In the genomic region with DNA sequence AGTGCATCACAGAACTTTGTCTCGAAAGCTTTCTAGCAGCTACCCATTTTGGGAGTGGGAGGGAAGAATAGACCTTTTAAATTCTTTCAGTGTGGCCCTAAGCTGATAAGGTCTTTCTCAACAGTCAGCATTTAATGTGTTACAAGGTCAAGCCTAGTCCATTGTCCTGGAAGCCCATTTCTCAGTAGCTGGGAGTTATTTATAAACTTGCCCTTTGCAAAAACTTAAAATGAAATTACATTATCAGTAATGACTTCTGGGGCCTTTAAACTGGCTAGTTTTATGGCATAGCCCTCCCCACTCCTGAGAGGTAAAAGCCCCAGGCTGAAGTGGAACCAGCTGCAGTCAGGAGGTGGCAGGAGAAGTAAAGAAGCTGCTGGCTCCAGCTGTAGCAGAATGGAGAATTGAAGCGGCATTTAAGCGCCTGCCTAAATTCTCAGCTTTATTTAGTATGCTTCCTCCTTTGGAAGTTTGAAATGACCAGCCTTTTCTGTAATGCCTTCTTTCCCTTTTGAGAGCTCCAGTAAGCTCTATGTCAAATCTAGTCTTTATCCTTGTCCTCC, we compare ENCODE assay signal across 8 cellular contexts. TPM values are rescaled to one million over a fixed set of nuclear protein-coding genes. Genes with fewer than 3 reads are reported as not detected.
A peak's percentile ranks its signal among the peaks of the same experiment; 100 is the strongest.
DNase-seq lines count a peak whose midpoint lies in the region; ATAC-seq and TF ChIP-seq lines count a peak whose summit lies in the region.
"Had no signal": no experiment of that assay in that cellular context is flagged by ENCODE, and none has a peak within 500 bp of the region (broad histone marks: within the 10 kb centered on the region; RNA-seq: fewer than 3 reads in every experiment).

No MANE protein-coding gene starts in this region.

- H4K91ac ChIP-seq in IMR-90 (ENCODE audit: insufficient read depth, low read depth, low read length) = no peak overlapping the region
- no peak overlapping the region for H4K91ac ChIP-seq in neuronal stem cell (ENCODE audit: low read depth, low read length, poor library complexity)

- H3K9me3 ChIP-seq in IMR-90 (ENCODE audit: control insufficient read depth, insufficient read depth, low read length) = no peaks in the 10 kb centered on the region
- no peaks in the 10 kb centered on the region for H3K9me3 ChIP-seq in body of pancreas
- H3K9me3 ChIP-seq in neuronal stem cell (replicated peaks in 1 of 2; ENCODE audit: control insufficient read depth in 2 of 2, insufficient read depth in 1 of 2, low read depth in 1 of 2, low read length in 2 of 2) = no peaks in the 10 kb centered on the region

- POLR2A ChIA-PET in IMR-90 (lab: Charles Lee; ENCODE audit: unreplicated experiment) = interaction anchor here (1.7 kb wide), 1 partner anchor 12 kb away, joined by 7 read pairs; a partner anchor contains a TSS

- peak overlapping the region; percentile 13; the same call in 1 of the 2 replicates for H3K23ac ChIP-seq in IMR-90 (ENCODE audit: low read depth, low read length)
- H3K23ac ChIP-seq in neuronal stem cell (ENCODE audit: low read depth, low read length, poor library complexity) = no peak overlapping the region

- H3K27ac ChIP-seq in IMR-90 (ENCODE audit: insufficient read depth, low read length) (no peak overlapping the region), body of pancreas (peak overlapping the region in 3 of 4 donors; percentile 42 to 58 (median 46)), neuronal stem cell (replicated peaks; ENCODE audit: low read length) (no peak overlapping the region)

- peak overlapping the region; percentile 3; the same call in 1 of the 2 replicates for H3K4ac ChIP-seq in IMR-90 (ENCODE audit: low read depth, low read length)
- no peak overlapping the region for H3K4ac ChIP-seq in neuronal stem cell (ENCODE audit: low read length)

- DNase-seq in IMR-90 (no peak), body of pancreas (peak in 2 of 4 donors; percentile 26 to 37), neuronal stem cell (ENCODE audit: low spot score) (no peak), T-helper 2 cell (no peak)
- DNase-seq: activated CD4-positive, alpha-beta memory T cell treated with anti-CD3 and anti-CD28 coated beads, Interleukin-2, amount 10 ng/mL, durations not matched to agents 7 days and 5 days had no signal

- peaks cover 66% of the 10 kb centered on the region for H3K4me1 Mint-ChIP-seq in nephron

- H3K36me3 ChIP-seq in IMR-90 (ENCODE audit: control insufficient read depth, insufficient read depth, low read length) (peaks cover 5% of the 10 kb centered on the region), body of pancreas (replicated peaks in 1 of 2; ENCODE audit: insufficient read depth in 1 of 2, low read depth in 2 of 2) (peaks cover 0 to 3% of the 10 kb centered on the region in 2 donors), neuronal stem cell (replicated peaks in 1 of 2; ENCODE audit: control insufficient read depth in 2 of 2, insufficient read depth in 2 of 2, low read length in 2 of 2) (peaks cover 0 to 32% of the 10 kb centered on the region in 2 donors)

- peak; percentile 28 for TF ChIP-seq RAD21 in IMR-90 (IDR thresholded peaks at IDR 0.05; ENCODE audit: low read length)

- no peak overlapping the region for H3K56ac ChIP-seq in IMR-90 (ENCODE audit: extremely low read depth, insufficient read depth, low read length)

- CTCF ChIA-PET in IMR-90 (lab: Yijun Ruan, JAX) = interaction anchor here (1.1 to 2.3 kb wide), 6 partner anchors 13 to 144 kb away, joined by 3 to 16 read pairs (median 4); a partner anchor contains a TSS

- no TSS peak for BruUV-seq in IMR-90 (replicated peaks; lab: Mats Ljungman, UMichigan)

- in situ Hi-C loops in IMR-90 (cut with MboI; ENCODE audit: low sequenced_read_pairs) = no loop called here

- H2BK120ac ChIP-seq in IMR-90 (ENCODE audit: low read depth, low read length) = no peak overlapping the region
- no peak overlapping the region for H2BK120ac ChIP-seq in neuronal stem cell (ENCODE audit: low read depth, low read length)

- TF ChIP-seq POLR2A in IMR-90 (IDR thresholded peaks at IDR 0.05; ENCODE audit: low read depth, low read length) = no peak
- no peak for TF ChIP-seq POLR2A in body of pancreas (IDR thresholded peaks at IDR 0.05)

- no peak overlapping the region for H2AK9ac ChIP-seq in IMR-90 (replicated peaks; ENCODE audit: low read depth, low read length, poor library complexity)

- H2AFZ ChIP-seq in IMR-90 (replicated peaks; ENCODE audit: low read length, poor library complexity) = no peak overlapping the region
- H2AFZ ChIP-seq in neuronal stem cell (ENCODE audit: low read length) = no peak overlapping the region

- H3K36me3 Mint-ChIP-seq in nephron (ENCODE audit: low read depth) = peaks cover 23% of the 10 kb centered on the region

- no CpG with 5 or more reads among the region's 3 CpGs for WGBS in IMR-90 (ENCODE audit: extremely low coverage in 2 of 2, insufficient read length in 1 of 2), 2 experiments
- 12 to 19% methylated on average over 3 of the region's 3 CpGs for WGBS in body of pancreas, 2 donors
- no CpG with 5 or more reads among the region's 3 CpGs for WGBS in neuronal stem cell (ENCODE audit: extremely low coverage in 2 of 2, insufficient read length in 2 of 2, insufficient replicate concordance in 1 of 2), 2 donors

- peaks cover 25% of the 10 kb centered on the region for H3K9me1 ChIP-seq in IMR-90 (ENCODE audit: insufficient read depth, low read length)

- H3K4me2 ChIP-seq in IMR-90 (ENCODE audit: low read depth, low read length) (peak overlapping the region; percentile 12; the same call in 1 of the 2 replicates), neuronal stem cell (ENCODE audit: insufficient read depth, low read length, poor library complexity, severe bottlenecking) (no peak overlapping the region)

- H2BK12ac ChIP-seq in neuronal stem cell (ENCODE audit: low read length) = no peak overlapping the region

- H4K8ac ChIP-seq in IMR-90 (ENCODE audit: low read depth in 2 of 2, low read length in 2 of 2) (peak overlapping the region in 1 of 2 experiments; percentile 13; a peak in 2 of 4 replicates), neuronal stem cell (ENCODE audit: low read depth, low read length) (no peak overlapping the region)

- intact Hi-C loops in IMR-90 (cut with micrococcal nuclease) (no loop called here), body of pancreas (cut with DNase I) (no loop called here)

- peaks cover 40 to 82% of the 10 kb centered on the region in 2 experiments for H3K79me1 ChIP-seq in IMR-90 (ENCODE audit: low read depth in 1 of 2, low read length in 2 of 2)
- H3K79me1 ChIP-seq in neuronal stem cell (ENCODE audit: low read depth, low read length) = no peaks in the 10 kb centered on the region

- ATAC-seq in IMR-90 (ENCODE audit: low read depth) = no peak
- peak; percentile 43 for ATAC-seq in body of pancreas
- no peak for ATAC-seq in HG03196 (IDR thresholded peaks at IDR 0.05; ENCODE audit: unreplicated experiment)

- TF ChIP-seq CTCF in IMR-90 (conservative IDR thresholded peaks at IDR 0.05; ENCODE audit: low read depth, low read length) (0 out of 2 replicates have a peak, but pooled peaks have one; percentile 22), body of pancreas (IDR thresholded peaks at IDR 0.05) (peak in 2 of 7 experiments; percentile 21 to 24), nephron (IDR thresholded peaks at IDR 0.05; ENCODE audit: unreplicated experiment in 3 of 3) (peak in 1 of 3 experiments; percentile 15)

- H3K4me3 ChIP-seq in IMR-90 (ENCODE audit: insufficient read depth, low read depth, low read length) = no peak overlapping the region
- no peak overlapping the region for H3K4me3 ChIP-seq in body of pancreas
- H3K4me3 ChIP-seq in neuronal stem cell (ENCODE audit: low read length in 2 of 2) = no peak overlapping the region

- H2BK15ac ChIP-seq in IMR-90 (ENCODE audit: low read depth, low read length) = no peak overlapping the region
- H2BK15ac ChIP-seq in neuronal stem cell (ENCODE audit: low read length) = no peak overlapping the region

- H3K27me3 ChIP-seq in IMR-90 (ENCODE audit: control insufficient read depth, insufficient read depth, low read length) = no peaks in the 10 kb centered on the region
- no peaks in the 10 kb centered on the region for H3K27me3 ChIP-seq in body of pancreas
- no peaks in the 10 kb centered on the region for H3K27me3 ChIP-seq in neuronal stem cell (ENCODE audit: control insufficient read depth in 3 of 3, insufficient read depth in 3 of 3, low read depth in 1 of 3, low read length in 3 of 3)

- H4K20me1 ChIP-seq in IMR-90 (ENCODE audit: insufficient read depth, low read length) = peaks cover 47% of the 10 kb centered on the region

- no peaks in the 10 kb centered on the region for H3K9me3 Mint-ChIP-seq in nephron
- H3K9me3 Mint-ChIP-seq: activated CD4-positive, alpha-beta memory T cell treated with anti-CD3 and anti-CD28 coated beads, Interleukin-2, amount 10 ng/mL, durations not matched to agents 7 days and 5 days had no signal

- dilution Hi-C loops in IMR-90 (cut with HindIII; ENCODE audit: low sequenced_read_pairs, unreplicated experiment) = no loop called here

- H2AK5ac ChIP-seq in IMR-90 (ENCODE audit: low read depth, low read length) (no peak overlapping the region), neuronal stem cell (ENCODE audit: low read depth, low read length) (no peak overlapping the region)

- H3K4me1 ChIP-seq in IMR-90 (ENCODE audit: control insufficient read depth, insufficient read depth, low read length) = peaks cover 40% of the 10 kb centered on the region
- H3K4me1 ChIP-seq in body of pancreas = peaks cover 77% of the 10 kb centered on the region
- H3K4me1 ChIP-seq in neuronal stem cell (ENCODE audit: control insufficient read depth in 2 of 2, insufficient read depth in 1 of 2, low read depth in 1 of 2, low read length in 2 of 2) = peaks cover 11 to 30% of the 10 kb centered on the region in 2 donors

- peak overlapping the region in 1 of 3 experiments; percentile 0 for H3K4me3 Mint-ChIP-seq in nephron
- H3K4me3 Mint-ChIP-seq: activated CD4-positive, alpha-beta memory T cell treated with anti-CD3 and anti-CD28 coated beads, Interleukin-2, amount 10 ng/mL, durations not matched to agents 7 days and 5 days had no signal

- H2BK20ac ChIP-seq in IMR-90 (ENCODE audit: low read depth, low read length) = no peak overlapping the region

- H4K5ac ChIP-seq in IMR-90 (ENCODE audit: low read depth, low read length) = no peak overlapping the region

- H3K18ac ChIP-seq in IMR-90 (ENCODE audit: low read depth, low read length) (no peak overlapping the region), neuronal stem cell (ENCODE audit: low read length) (no peak overlapping the region)

- H3K9ac ChIP-seq in IMR-90 (ENCODE audit: low read depth, low read length) = no peak overlapping the region; the same call in 1 of the 2 replicates
- H3K9ac ChIP-seq in neuronal stem cell (ENCODE audit: low read depth, low read length, poor library complexity) = no peak overlapping the region

- H3K27me3 Mint-ChIP-seq in nephron (ENCODE audit: low read depth) = no peaks in the 10 kb centered on the region
- H3K27me3 Mint-ChIP-seq: activated CD4-positive, alpha-beta memory T cell treated with anti-CD3 and anti-CD28 coated beads, Interleukin-2, amount 10 ng/mL, durations not matched to agents 7 days and 5 days had no signal

- H2BK5ac ChIP-seq in IMR-90 (ENCODE audit: low read depth, low read length, poor library complexity, severe bottlenecking) (peak overlapping the region; percentile 10), neuronal stem cell (ENCODE audit: low read length) (no peak overlapping the region)

- peak overlapping the region; percentile 91 to 93 (median 92) for H3K27ac Mint-ChIP-seq in nephron
- H3K27ac Mint-ChIP-seq: activated CD4-positive, alpha-beta memory T cell treated with anti-CD3 and anti-CD28 coated beads, Interleukin-2, amount 10 ng/mL, durations not matched to agents 7 days and 5 days had no signal

- H3K14ac ChIP-seq in IMR-90 (replicated peaks; ENCODE audit: low read depth, low read length) (0 out of 2 replicates have a peak overlapping the region, but pooled peaks have one; percentile 1), neuronal stem cell (ENCODE audit: low read length) (no peak overlapping the region)

RNA-seq across cellular contexts. Expression of a gene that starts 12.4 kb away (rescaled TPM):
- total RNA-seq in IMR-90 (2012; rRNA removed) (262 and 382 TPM in 2 replicates), body of pancreas (10 to 100 TPM; 34.3 to 71.3 TPM)
- polyA plus RNA-seq in IMR-90 (2012; rRNA removed) = 157 and 187 TPM in 2 replicates
- polyA plus RNA-seq in IMR-90 (2012; cell fraction: cytosol; rRNA removed) = 73.8 and 80.0 TPM in 2 replicates
- polyA plus RNA-seq in IMR-90 (2012; cell fraction: nucleus; rRNA removed; ENCODE audit: low replicate concordance) = 22.8 and 109 TPM in 2 replicates
- 188 TPM for polyA plus RNA-seq in neuronal stem cell (2013, experiment 1 of 2)
- polyA plus RNA-seq in neuronal stem cell (2013, experiment 2 of 2) = 183 TPM

RNA-seq across cellular contexts. Expression of a gene that starts 26.9 kb away (rescaled TPM):
- not detected in 2 replicates for total RNA-seq in IMR-90 (2012; rRNA removed)
- not detected in 2 replicates for polyA plus RNA-seq in IMR-90 (2012; rRNA removed)
- polyA plus RNA-seq in IMR-90 (2012; cell fraction: cytosol; rRNA removed) = 0.02 TPM in 1 of 2 replicates, not detected in the other
- 0.19 and 0.36 TPM in 2 replicates for polyA plus RNA-seq in IMR-90 (2012; cell fraction: nucleus; rRNA removed; ENCODE audit: low replicate concordance)
- not detected for total RNA-seq in body of pancreas
- 0.03 TPM for polyA plus RNA-seq in neuronal stem cell (2013, experiment 1 of 2)
- polyA plus RNA-seq in neuronal stem cell (2013, experiment 2 of 2) = 0.04 TPM
- total RNA-seq: H1 had no signal

RNA-seq across cellular contexts. Expression of a gene that starts 36.5 kb away (rescaled TPM):
- total RNA-seq in IMR-90 (2012; rRNA removed) (0.18 and 0.28 TPM in 2 replicates), body of pancreas (under 1 TPM in 1 of 2 donors, not detected in 1; 0.26 TPM)
- 0.17 and 0.32 TPM in 2 replicates for polyA plus RNA-seq in IMR-90 (2012; rRNA removed)
- polyA plus RNA-seq in IMR-90 (2012; cell fraction: cytosol; rRNA removed) = 0.39 and 0.62 TPM in 2 replicates
- polyA plus RNA-seq in IMR-90 (2012; cell fraction: nucleus; rRNA removed; ENCODE audit: low replicate concordance) = 0.17 and 0.46 TPM in 2 replicates
- 2.4 TPM for polyA plus RNA-seq in neuronal stem cell (2013, experiment 1 of 2)
- 2.5 TPM for polyA plus RNA-seq in neuronal stem cell (2013, experiment 2 of 2)

RNA-seq across cellular contexts. Expression of a gene that starts 47.2 kb away (rescaled TPM):
- total RNA-seq in IMR-90 (2012; rRNA removed) (0.28 and 0.36 TPM in 2 replicates), body of pancreas (1 to 10 TPM; 3.1 to 7.3 TPM)
- 2.5 and 2.9 TPM in 2 replicates for polyA plus RNA-seq in IMR-90 (2012; rRNA removed)
- polyA plus RNA-seq in IMR-90 (2012; cell fraction: cytosol; rRNA removed) = 3.1 and 5.4 TPM in 2 replicates
- 3.7 and 8.0 TPM in 2 replicates for polyA plus RNA-seq in IMR-90 (2012; cell fraction: nucleus; rRNA removed; ENCODE audit: low replicate concordance)
- 60.0 TPM for polyA plus RNA-seq in neuronal stem cell (2013, experiment 1 of 2)
- polyA plus RNA-seq in neuronal stem cell (2013, experiment 2 of 2) = 56.5 TPM

RNA-seq across cellular contexts. Expression of a gene that starts 56.8 kb away (rescaled TPM):
- 1,291 and 1,409 TPM in 2 replicates for total RNA-seq in IMR-90 (2012; rRNA removed)
- 631 and 747 TPM in 2 replicates for polyA plus RNA-seq in IMR-90 (2012; rRNA removed)
- polyA plus RNA-seq in IMR-90 (2012; cell fraction: cytosol; rRNA removed) = 536 and 830 TPM in 2 replicates
- polyA plus RNA-seq in IMR-90 (2012; cell fraction: nucleus; rRNA removed; ENCODE audit: low replicate concordance) = 116 and 626 TPM in 2 replicates
- 100 to 1,000 TPM; 246 to 247 TPM for total RNA-seq in body of pancreas
- 3,971 TPM for polyA plus RNA-seq in neuronal stem cell (2013, experiment 1 of 2)
- 3,933 TPM for polyA plus RNA-seq in neuronal stem cell (2013, experiment 2 of 2)

Comparison
In these comparisons a context has a peak if more than half of its experiments do, and no peak if none do; other contexts are left out.
1. H3K27ac ChIP-seq: peak in body of pancreas (3 of 4); none in IMR-90 (single experiment) and neuronal stem cell (single experiment).